In genomic region chr4:16646459-16646858, GRCh38 we compare ENCODE assay signal across 39 cellular contexts.
"Had no signal": no experiment of that assay in that cellular context is flagged by ENCODE, and none has a peak within 500 bp of the region (broad histone marks: within the 10 kb centered on the region; RNA-seq: fewer than 3 reads in every experiment).

No MANE protein-coding gene starts in this region.

- H3K9me3 Mint-ChIP-seq: activated naive CD4-positive, alpha-beta T cell treated with anti-CD3 and anti-CD28 coated beads for 36 hours; activated naive CD4-positive, alpha-beta T cell treated with anti-CD3 and anti-CD28 coated beads, Interleukin-2, amount 10 ng/mL, durations not matched to agents 7 days and 5 days; activated naive CD4-positive, alpha-beta T cell treated with anti-CD3 and anti-CD28 coated beads, Interleukin-2, amount 50 U/mL, for 24 hours; activated naive CD4-positive, alpha-beta T cell treated with anti-CD3 and anti-CD28 coated beads, Interleukin-2, amount 50 U/mL, for 72 hours; activated naive CD8-positive, alpha-beta T cell treated with anti-CD3 and anti-CD28 coated beads for 36 hours; activated naive CD8-positive, alpha-beta T cell treated with anti-CD3 and anti-CD28 coated beads, Interleukin-2, amount 10 ng/mL, durations not matched to agents 7 days and 5 days; activated naive CD8-positive, alpha-beta T cell treated with anti-CD3 and anti-CD28 coated beads, Interleukin-2, amount 50 U/mL, for 24 hours; activated T-cell treated with anti-CD3 and anti-CD28 coated beads, Interleukin-2, amount 50 U/mL, for 24 hours; activated T-cell treated with anti-CD3 and anti-CD28 coated beads, Interleukin-2, amount 50 U/mL, for 4 hours; activated T-cell treated with anti-CD3 and anti-CD28 coated beads, Interleukin-2, amount 50 U/mL, for 72 hours; activated T-helper 17 cell treated with anti-CD3 and anti-CD28 coated beads, Interleukin-2, amount 50 U/mL, for 72 hours; activated T-helper 2 cell treated with anti-CD3 and anti-CD28 coated beads, Interferon-gamma antibody, Interleukin-2, Interleukin-4, amounts not matched to agents 10 μg/mL and 5 μg/mL and 100 μg/mL, durations not matched to agents 14 hours and 24 hours and 36 hours; central memory CD8-positive, alpha-beta T cell had no signal

- H3K36me3 Mint-ChIP-seq: activated naive CD4-positive, alpha-beta T cell treated with anti-CD3 and anti-CD28 coated beads, Interleukin-2, amount 10 ng/mL, durations not matched to agents 7 days and 5 days; activated naive CD4-positive, alpha-beta T cell treated with anti-CD3 and anti-CD28 coated beads, Interleukin-2, amount 50 U/mL, for 24 hours; activated naive CD4-positive, alpha-beta T cell treated with anti-CD3 and anti-CD28 coated beads, Interleukin-2, amount 50 U/mL, for 72 hours; activated naive CD8-positive, alpha-beta T cell; activated naive CD8-positive, alpha-beta T cell treated with anti-CD3 and anti-CD28 coated beads for 36 hours; activated naive CD8-positive, alpha-beta T cell treated with anti-CD3 and anti-CD28 coated beads, Interleukin-2, amount 10 ng/mL, durations not matched to agents 7 days and 5 days; brain had no signal

- H3K27me3 ChIP-seq: adrenal gland, ascending aorta, body of pancreas, brain microvascular endothelial cell, breast epithelium, cardiac muscle cell had no signal

- H3K27me3 Mint-ChIP-seq: activated naive CD4-positive, alpha-beta T cell treated with anti-CD3 and anti-CD28 coated beads, Interleukin-2, amount 10 ng/mL, durations not matched to agents 7 days and 5 days; activated naive CD4-positive, alpha-beta T cell treated with anti-CD3 and anti-CD28 coated beads, Interleukin-2, amount 50 U/mL, for 24 hours; activated naive CD8-positive, alpha-beta T cell treated with anti-CD3 and anti-CD28 coated beads for 36 hours; activated naive CD8-positive, alpha-beta T cell treated with anti-CD3 and anti-CD28 coated beads, Interleukin-2, amount 10 ng/mL, durations not matched to agents 7 days and 5 days; activated T-cell treated with anti-CD3 and anti-CD28 coated beads, Interleukin-2, amount 50 U/mL, for 24 hours; activated T-helper 17 cell treated with anti-CD3 and anti-CD28 coated beads, Interleukin-2, amount 50 U/mL, for 72 hours had no signal

- H3K4me1 Mint-ChIP-seq: activated naive CD4-positive, alpha-beta T cell treated with anti-CD3 and anti-CD28 coated beads, Interleukin-2, amount 10 ng/mL, durations not matched to agents 7 days and 5 days; activated naive CD4-positive, alpha-beta T cell treated with anti-CD3 and anti-CD28 coated beads, Interleukin-2, amount 50 U/mL, for 24 hours; activated naive CD8-positive, alpha-beta T cell treated with anti-CD3 and anti-CD28 coated beads for 36 hours; activated naive CD8-positive, alpha-beta T cell treated with anti-CD3 and anti-CD28 coated beads, Interleukin-2, amount 10 ng/mL, durations not matched to agents 7 days and 5 days; activated naive CD8-positive, alpha-beta T cell treated with anti-CD3 and anti-CD28 coated beads, Interleukin-2, amount 50 U/mL, for 24 hours; activated T-helper 17 cell treated with anti-CD3 and anti-CD28 coated beads, Interleukin-2, amount 50 U/mL, for 72 hours; central memory CD8-positive, alpha-beta T cell had no signal

- H3K4me3 ChIP-seq: adrenal gland, ascending aorta, body of pancreas, breast epithelium, cardiac muscle cell had no signal

- FAIRE-seq: astrocyte, bronchial epithelial cell had no signal

- H3K27ac ChIP-seq: adrenal gland, ascending aorta, body of pancreas, brain microvascular endothelial cell, breast epithelium, cardiac muscle cell had no signal

- H3K9me3 ChIP-seq: adrenal gland, ascending aorta, body of pancreas, breast epithelium had no signal

- H3K4me3 Mint-ChIP-seq: activated naive CD4-positive, alpha-beta T cell treated with anti-CD3 and anti-CD28 coated beads for 36 hours; activated naive CD4-positive, alpha-beta T cell treated with anti-CD3 and anti-CD28 coated beads, Interleukin-2, amount 10 ng/mL, durations not matched to agents 7 days and 5 days; activated naive CD4-positive, alpha-beta T cell treated with anti-CD3 and anti-CD28 coated beads, Interleukin-2, amount 50 U/mL, for 24 hours; activated naive CD8-positive, alpha-beta T cell; activated naive CD8-positive, alpha-beta T cell treated with anti-CD3 and anti-CD28 coated beads for 36 hours; activated naive CD8-positive, alpha-beta T cell treated with anti-CD3 and anti-CD28 coated beads, Interleukin-2, amount 10 ng/mL, durations not matched to agents 7 days and 5 days; activated naive CD8-positive, alpha-beta T cell treated with anti-CD3 and anti-CD28 coated beads, Interleukin-2, amount 50 U/mL, for 24 hours; activated T-cell treated with anti-CD3 and anti-CD28 coated beads, Interleukin-2, amount 50 U/mL, for 24 hours; activated T-cell treated with anti-CD3 and anti-CD28 coated beads, Interleukin-2, amount 50 U/mL, for 4 hours; activated T-cell treated with anti-CD3 and anti-CD28 coated beads, Interleukin-2, amount 50 U/mL, for 72 hours; activated T-helper 17 cell treated with anti-CD3 and anti-CD28 coated beads, Interleukin-2, amount 50 U/mL, for 72 hours; brain; central memory CD8-positive, alpha-beta T cell had no signal

- H3K4me1 ChIP-seq: adrenal gland, ascending aorta, body of pancreas, breast epithelium had no signal

- ATAC-seq: activated naive CD4-positive, alpha-beta T cell treated with anti-CD3 and anti-CD28 coated beads, Interleukin-2, amount 50 U/mL, for 72 hours; activated naive CD8-positive, alpha-beta T cell treated with anti-CD3 and anti-CD28 coated beads, Interleukin-2, amount 50 U/mL, for 24 hours; activated T-cell treated with anti-CD3 and anti-CD28 coated beads, Interleukin-2, amount 50 U/mL, for 4 hours; activated T-cell treated with anti-CD3 and anti-CD28 coated beads, Interleukin-2, amount 50 U/mL, for 72 hours; activated T-helper 17 cell treated with anti-CD3 and anti-CD28 coated beads, Interleukin-2, amount 50 U/mL, for 72 hours; body of pancreas had no signal

- H3K27ac Mint-ChIP-seq: activated naive CD4-positive, alpha-beta T cell treated with anti-CD3 and anti-CD28 coated beads for 36 hours; activated naive CD4-positive, alpha-beta T cell treated with anti-CD3 and anti-CD28 coated beads, Interleukin-2, amount 10 ng/mL, durations not matched to agents 7 days and 5 days; activated naive CD4-positive, alpha-beta T cell treated with anti-CD3 and anti-CD28 coated beads, Interleukin-2, amount 50 U/mL, for 24 hours; activated naive CD4-positive, alpha-beta T cell treated with anti-CD3 and anti-CD28 coated beads, Interleukin-2, amount 50 U/mL, for 72 hours; activated naive CD8-positive, alpha-beta T cell; activated naive CD8-positive, alpha-beta T cell treated with anti-CD3 and anti-CD28 coated beads for 36 hours; activated naive CD8-positive, alpha-beta T cell treated with anti-CD3 and anti-CD28 coated beads, Interleukin-2, amount 10 ng/mL, durations not matched to agents 7 days and 5 days; activated naive CD8-positive, alpha-beta T cell treated with anti-CD3 and anti-CD28 coated beads, Interleukin-2, amount 50 U/mL, for 24 hours; activated T-cell treated with anti-CD3 and anti-CD28 coated beads, Interleukin-2, amount 50 U/mL, for 24 hours; activated T-cell treated with anti-CD3 and anti-CD28 coated beads, Interleukin-2, amount 50 U/mL, for 72 hours; activated T-helper 17 cell treated with anti-CD3 and anti-CD28 coated beads, Interleukin-2, amount 50 U/mL, for 72 hours; activated T-helper 2 cell treated with anti-CD3 and anti-CD28 coated beads, Interferon-gamma antibody, Interleukin-2, Interleukin-4, amounts not matched to agents 10 μg/mL and 5 μg/mL and 100 μg/mL, durations not matched to agents 14 hours and 24 hours and 36 hours had no signal

- H3K36me3 ChIP-seq: adrenal gland, ascending aorta, brain microvascular endothelial cell, breast epithelium, cardiac muscle cell had no signal

- DNase-seq: activated effector memory CD4-positive, alpha-beta T cell treated with anti-CD3 and anti-CD28 coated beads, Interleukin-2, amount 50 U/mL, for 16 hours; activated effector memory CD4-positive, alpha-beta T cell treated with Interleukin-2 at 50 U/mL for 16 hours; activated gamma-delta T cell; activated gamma-delta T cell treated with Interleukin-2 at 50 U/mL for 16 hours; activated naive CD4-positive, alpha-beta T cell; activated naive CD4-positive, alpha-beta T cell treated with anti-CD3 and anti-CD28 coated beads for 36 hours; activated naive CD4-positive, alpha-beta T cell treated with anti-CD3 and anti-CD28 coated beads, Interleukin-2, amount 10 ng/mL, durations not matched to agents 7 days and 5 days; activated naive CD4-positive, alpha-beta T cell treated with anti-CD3 and anti-CD28 coated beads, Interleukin-2, amount 50 U/mL, for 16 hours; activated naive CD4-positive, alpha-beta T cell treated with Interleukin-2 at 50 U/mL for 16 hours; activated naive CD8-positive, alpha-beta T cell treated with anti-CD3 and anti-CD28 coated beads for 36 hours; activated naive CD8-positive, alpha-beta T cell treated with anti-CD3 and anti-CD28 coated beads, Interleukin-2, amount 10 ng/mL, durations not matched to agents 7 days and 5 days; activated naive CD8-positive, alpha-beta T cell treated with anti-CD3 and anti-CD28 coated beads, Interleukin-2, amount 50 U/mL, for 24 hours; activated T-cell treated with anti-CD3 and anti-CD28 coated beads, Interleukin-2, amount 50 U/mL, for 1 hour; activated T-cell treated with anti-CD3 and anti-CD28 coated beads, Interleukin-2, amount 50 U/mL, for 24 hours; activated T-cell treated with anti-CD3 and anti-CD28 coated beads, Interleukin-2, amount 50 U/mL, for 4 hours; activated T-cell treated with anti-CD3 and anti-CD28 coated beads, Interleukin-2, amount 50 U/mL, for 48 hours; activated T-cell treated with anti-CD3 and anti-CD28 coated beads, Interleukin-2, amount 50 U/mL, for 72 hours; adrenal gland; amniotic stem cell; amygdala; anterior cingulate cortex; aorta; body of pancreas; brain microvascular endothelial cell; caudate nucleus; central memory CD4-positive, alpha-beta T cell; cerebellar nuclear complex had no signal
